1 cellular context compared by ENCODE assay signal in genomic region chr19:1275260-1275975, GRCh38.
A peak's percentile ranks its signal among the peaks of the same experiment; 100 is the strongest.
TF ChIP-seq lines count a peak whose summit lies in the region.

TSS of gene FAM174C (plus strand) at chr19:1275530. CDS start at chr19:1275550, 20 bp downstream.

TF ChIP-seq in HepG2, 621 proteins besides CTCF, POLR2A, EP300 and RAD21 (continued from another document and continues in another):
- TF ChIP-seq SIN3B (IDR thresholded peaks at IDR 0.05; ENCODE audit: low read length) = no peak; the same call in 1 of the 2 replicates
- peak; percentile 74; the same call in 1 of the 2 replicates for TF ChIP-seq ZNF318 (CRISPR knock-in tag; IDR thresholded peaks at IDR 0.05)
- TF ChIP-seq KDM5A (IDR thresholded peaks at IDR 0.05; ENCODE audit: borderline replicate concordance, low read length) = no peak; the same call in 1 of the 2 replicates
- TF ChIP-seq ATRX (CRISPR knock-in tag; IDR thresholded peaks at IDR 0.05; ENCODE audit: borderline replicate concordance) = no peak
- TF ChIP-seq SOX13 (IDR thresholded peaks at IDR 0.05) = no peak
- TF ChIP-seq SOX13 (CRISPR knock-in tag; conservative IDR thresholded peaks at IDR 0.05 in 1 of 2, IDR thresholded peaks at IDR 0.05 in 1 of 2) = 0 out of 4 replicates have a peak, but pooled peaks of 1 of the 2 experiments have one; percentile 70
- peak; percentile 88; the same call in 1 of the 2 replicates for TF ChIP-seq PRMT3 (CRISPR knock-in tag; IDR thresholded peaks at IDR 0.05; ENCODE audit: borderline replicate concordance, low read depth)
- TF ChIP-seq, protein P1, sequence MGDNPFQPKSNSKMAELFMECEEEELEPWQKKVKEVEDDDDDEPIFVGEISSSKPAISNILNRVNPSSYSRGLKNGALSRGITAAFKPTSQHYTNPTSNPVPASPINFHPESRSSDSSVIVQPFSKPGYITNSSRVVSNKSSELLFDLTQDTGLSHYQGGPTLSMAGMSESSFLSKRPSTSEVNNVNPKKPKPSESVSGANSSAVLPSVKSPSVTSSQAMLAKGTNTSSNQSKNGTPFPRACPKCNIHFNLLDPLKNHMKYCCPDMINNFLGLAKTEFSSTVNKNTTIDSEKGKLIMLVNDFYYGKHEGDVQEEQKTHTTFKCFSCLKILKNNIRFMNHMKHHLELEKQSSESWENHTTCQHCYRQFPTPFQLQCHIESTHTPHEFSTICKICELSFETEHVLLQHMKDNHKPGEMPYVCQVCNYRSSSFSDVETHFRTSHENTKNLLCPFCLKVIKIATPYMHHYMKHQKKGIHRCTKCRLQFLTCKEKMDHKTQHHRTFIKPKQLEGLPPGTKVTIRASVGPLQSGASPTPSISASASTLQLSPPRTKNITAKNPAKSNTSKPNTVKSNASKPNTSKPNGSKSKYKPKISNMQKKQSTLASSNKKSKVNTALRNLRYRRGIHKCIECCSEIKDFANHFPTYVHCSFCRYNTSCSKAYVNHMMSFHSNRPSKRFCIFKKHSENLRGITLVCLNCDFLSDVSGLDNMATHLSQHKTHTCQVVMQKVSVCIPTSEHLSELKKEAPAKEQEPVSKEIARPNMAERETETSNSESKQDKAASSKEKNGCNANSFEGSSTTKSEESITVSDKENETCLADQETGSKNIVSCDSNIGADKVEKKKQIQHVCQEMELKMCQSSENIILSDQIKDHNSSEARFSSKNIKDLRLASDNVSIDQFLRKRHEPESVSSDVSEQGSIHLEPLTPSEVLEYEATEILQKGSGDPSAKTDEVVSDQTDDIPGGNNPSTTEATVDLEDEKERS (CRISPR knock-in tag; IDR thresholded peaks at IDR 0.05) = no peak
- TF ChIP-seq KMT2B (CRISPR knock-in tag; IDR thresholded peaks at IDR 0.05) = no peak
- TF ChIP-seq ZBTB14 (CRISPR knock-in tag; IDR thresholded peaks at IDR 0.05) = no peak
- TF ChIP-seq, protein P2, sequence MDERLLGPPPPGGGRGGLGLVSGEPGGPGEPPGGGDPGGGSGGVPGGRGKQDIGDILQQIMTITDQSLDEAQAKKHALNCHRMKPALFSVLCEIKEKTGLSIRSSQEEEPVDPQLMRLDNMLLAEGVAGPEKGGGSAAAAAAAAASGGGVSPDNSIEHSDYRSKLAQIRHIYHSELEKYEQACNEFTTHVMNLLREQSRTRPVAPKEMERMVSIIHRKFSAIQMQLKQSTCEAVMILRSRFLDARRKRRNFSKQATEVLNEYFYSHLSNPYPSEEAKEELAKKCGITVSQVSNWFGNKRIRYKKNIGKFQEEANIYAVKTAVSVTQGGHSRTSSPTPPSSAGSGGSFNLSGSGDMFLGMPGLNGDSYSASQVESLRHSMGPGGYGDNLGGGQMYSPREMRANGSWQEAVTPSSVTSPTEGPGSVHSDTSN (CRISPR knock-in tag; IDR thresholded peaks at IDR 0.05) = peak; percentile 82
- no peak for TF ChIP-seq PRDM15 (CRISPR knock-in tag; IDR thresholded peaks at IDR 0.05)
- TF ChIP-seq TMF1 (CRISPR knock-in tag; IDR thresholded peaks at IDR 0.05; ENCODE audit: low read depth) = peak; percentile 94
- TF ChIP-seq CEBPG (CRISPR knock-in tag; IDR thresholded peaks at IDR 0.05) = no peak
- TF ChIP-seq, protein P3, sequence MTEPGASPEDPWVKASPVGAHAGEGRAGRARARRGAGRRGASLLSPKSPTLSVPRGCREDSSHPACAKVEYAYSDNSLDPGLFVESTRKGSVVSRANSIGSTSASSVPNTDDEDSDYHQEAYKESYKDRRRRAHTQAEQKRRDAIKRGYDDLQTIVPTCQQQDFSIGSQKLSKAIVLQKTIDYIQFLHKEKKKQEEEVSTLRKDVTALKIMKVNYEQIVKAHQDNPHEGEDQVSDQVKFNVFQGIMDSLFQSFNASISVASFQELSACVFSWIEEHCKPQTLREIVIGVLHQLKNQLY (CRISPR knock-in tag; IDR thresholded peaks at IDR 0.05) = 0 out of 2 replicates have a peak, but pooled peaks have one; percentile 11
- TF ChIP-seq HNRNPUL1 (IDR thresholded peaks at IDR 0.05; ENCODE audit: low read depth, low read length) = no peak; the same call in 1 of the 2 replicates
- no peak for TF ChIP-seq NPAS2 (CRISPR knock-in tag; IDR thresholded peaks at IDR 0.05; ENCODE audit: borderline replicate concordance)
- TF ChIP-seq ZNF563 (CRISPR knock-in tag; IDR thresholded peaks at IDR 0.05) = peak; percentile 75; the same call in 1 of the 2 replicates
- no peak for TF ChIP-seq ZNF737 (CRISPR knock-in tag; IDR thresholded peaks at IDR 0.05; ENCODE audit: borderline replicate concordance)
- TF ChIP-seq ZNF816 (CRISPR knock-in tag; IDR thresholded peaks at IDR 0.05; ENCODE audit: borderline replicate concordance) = peak; percentile 73; the same call in 1 of the 2 replicates
- TF ChIP-seq ZNF687 (CRISPR knock-in tag; IDR thresholded peaks at IDR 0.05) = peak; percentile 92
- TF ChIP-seq IRF9 (CRISPR knock-in tag; IDR thresholded peaks at IDR 0.05; ENCODE audit: borderline replicate concordance) = no peak
